8 cellular contexts compared by ENCODE assay signal in the genomic region with DNA sequence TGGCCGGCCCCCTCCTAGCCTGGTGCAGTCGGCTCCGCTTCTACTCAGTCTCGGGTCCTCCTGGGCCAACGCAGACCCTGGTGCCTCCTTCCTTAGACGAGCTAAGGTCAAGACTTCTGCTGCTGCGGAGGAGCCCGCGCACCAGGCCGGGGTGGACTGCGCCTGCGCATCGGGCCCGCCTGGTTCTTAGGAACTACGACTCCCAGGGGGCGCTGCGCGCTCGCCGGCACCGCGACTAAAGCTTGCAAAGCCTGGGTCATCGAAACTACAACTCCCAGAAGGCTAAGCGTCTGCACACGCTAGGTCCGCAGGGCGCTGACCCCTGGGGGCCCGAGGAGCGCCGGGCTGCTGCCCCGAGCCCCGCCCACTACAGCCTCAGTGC. TPM values are rescaled to one million over a fixed set of nuclear protein-coding genes. Genes with fewer than 3 reads are reported as not detected.
A peak's percentile ranks its signal among the peaks of the same experiment; 100 is the strongest.
DNase-seq lines count a peak whose midpoint lies in the region; ATAC-seq, FAIRE-seq and TF ChIP-seq lines count a peak whose summit lies in the region.

ZNF835 (minus strand) TSS at position 145 of the 382 bp plus-strand sequence. CDS start 6,559 bp downstream, outside the sequence.

- no peak within 1 kb of the TSS for H3K9ac ChIP-seq in astrocyte (ENCODE audit: low read length)

- peaks cover 14% of the 10 kb centered on the region for H3K9me3 ChIP-seq in astrocyte (ENCODE audit: insufficient read depth, low read depth, low read length)

- no peaks in the 10 kb centered on the region for H4K20me1 ChIP-seq in astrocyte (ENCODE audit: insufficient read depth, low read length)

- DNase-seq in ELF-1 (ENCODE audit: low read depth, low spot score): peak; percentile 97
- no peak for DNase-seq in astrocyte (ENCODE audit: low read depth)
- peak; percentile 81 to 88 (median 87) for DNase-seq in immature natural killer cell
- DNase-seq in stimulated activated CD4-positive, alpha-beta T cell treated with anti-CD3 and anti-CD28 coated beads, Interleukin-15, amount 100 ng/mL, for 48 hours (ENCODE audit: low read depth in 2 of 2): peak; percentile 70 to 77
- DNase-seq in DMS153 treated with DMSO at 0.1 percent for 48 hours (lab: John Stamatoyannopoulos, UW; ENCODE audit: unreplicated experiment): no peak

- peak within 1 kb of the TSS; percentile 10 for H3K4me3 ChIP-seq in astrocyte (ENCODE audit: insufficient read depth, low read depth, low read length)

- no peaks in the 10 kb centered on the region for H3K27me3 ChIP-seq in astrocyte (ENCODE audit: insufficient read depth, low read length)

- H3K27me3 Mint-ChIP-seq in astrocyte (ENCODE audit: low read depth, unreplicated experiment): no peaks in the 10 kb centered on the region
- H3K27me3 Mint-ChIP-seq in immature natural killer cell (ENCODE audit: low read depth in 3 of 3): no peaks in the 10 kb centered on the region

- H3K4me3 Mint-ChIP-seq in astrocyte (ENCODE audit: unreplicated experiment): no peak within 1 kb of the TSS
- peak within 1 kb of the TSS; percentile 85 to 93 (median 91) for H3K4me3 Mint-ChIP-seq in immature natural killer cell

- H3K36me3 ChIP-seq in astrocyte (ENCODE audit: insufficient read depth, low read length): no peaks in the 10 kb centered on the region

- H2AFZ ChIP-seq in astrocyte (ENCODE audit: low read depth, low read length): peak within 1 kb of the TSS; percentile 80

- no peak for TF ChIP-seq CTCF in astrocyte (IDR thresholded peaks at IDR 0.05; ENCODE audit: insufficient read depth, low read depth, low read length)

- peaks cover 2% of the 10 kb centered on the region for H3K36me3 Mint-ChIP-seq in astrocyte (ENCODE audit: low read depth, unreplicated experiment)
- peaks cover 0 to 4% (median 3%) of the 10 kb centered on the region in 3 donors for H3K36me3 Mint-ChIP-seq in immature natural killer cell

- H3K27ac Mint-ChIP-seq in astrocyte (ENCODE audit: unreplicated experiment) (no peak within 1 kb of the TSS), immature natural killer cell (peak within 1 kb of the TSS in 5 of 6 donors; percentile 35 to 88 (median 86))

- H3K9me3 Mint-ChIP-seq in astrocyte (ENCODE audit: unreplicated experiment) (peaks cover 28% of the 10 kb centered on the region), immature natural killer cell (peaks cover 0 to 14% (median under 1%) of the 10 kb centered on the region in 6 donors)

- H3K79me2 ChIP-seq in astrocyte (ENCODE audit: insufficient read depth, low read length): no peaks in the 10 kb centered on the region

- no peak within 1 kb of the TSS for H3K27ac ChIP-seq in astrocyte (ENCODE audit: low read depth, low read length)

- H3K4me1 ChIP-seq in astrocyte (ENCODE audit: insufficient read depth, low read length): no peaks in the 10 kb centered on the region

- H3K4me1 Mint-ChIP-seq in astrocyte (ENCODE audit: low read depth, unreplicated experiment) (no peaks in the 10 kb centered on the region), immature natural killer cell (peaks cover 29 to 44% of the 10 kb centered on the region in 2 donors)

- no peak for ATAC-seq in GM21381 (IDR thresholded peaks at IDR 0.05; ENCODE audit: unreplicated experiment)
- no peak for ATAC-seq in HG02763 (IDR thresholded peaks at IDR 0.05; ENCODE audit: unreplicated experiment)

- FAIRE-seq in TTC549 (lab: Jason Lieb, UNC) (peak; percentile 39), astrocyte (lab: Jason Lieb, UNC) (no peak)

- H3K4me2 ChIP-seq in astrocyte (ENCODE audit: low read length): peak within 1 kb of the TSS; percentile 60

RNA-seq across cellular contexts. Expression of gene ZNF835, which starts in this region (rescaled TPM):
- total RNA-seq in astrocyte: not detected in 2 replicates
- 1 to 10 TPM in 1 of 3 donors, under 1 TPM in 1, not detected in 1; 0.13 to 4.0 TPM for polyA plus RNA-seq in immature natural killer cell

Comparison
In these comparisons a context has a peak if more than half of its experiments do, and no peak if none do; other contexts are left out.
1. DNase-seq: peak in ELF-1 (single experiment), immature natural killer cell (3 of 3) and stimulated activated CD4-positive, alpha-beta T cell treated with anti-CD3 and anti-CD28 coated beads, Interleukin-15, amount 100 ng/mL, for 48 hours (2 of 2); none in astrocyte (single experiment) and DMS153 treated with DMSO at 0.1 percent for 48 hours (single experiment).